ENCODE assay signal across 8 cellular contexts in the genomic region with DNA sequence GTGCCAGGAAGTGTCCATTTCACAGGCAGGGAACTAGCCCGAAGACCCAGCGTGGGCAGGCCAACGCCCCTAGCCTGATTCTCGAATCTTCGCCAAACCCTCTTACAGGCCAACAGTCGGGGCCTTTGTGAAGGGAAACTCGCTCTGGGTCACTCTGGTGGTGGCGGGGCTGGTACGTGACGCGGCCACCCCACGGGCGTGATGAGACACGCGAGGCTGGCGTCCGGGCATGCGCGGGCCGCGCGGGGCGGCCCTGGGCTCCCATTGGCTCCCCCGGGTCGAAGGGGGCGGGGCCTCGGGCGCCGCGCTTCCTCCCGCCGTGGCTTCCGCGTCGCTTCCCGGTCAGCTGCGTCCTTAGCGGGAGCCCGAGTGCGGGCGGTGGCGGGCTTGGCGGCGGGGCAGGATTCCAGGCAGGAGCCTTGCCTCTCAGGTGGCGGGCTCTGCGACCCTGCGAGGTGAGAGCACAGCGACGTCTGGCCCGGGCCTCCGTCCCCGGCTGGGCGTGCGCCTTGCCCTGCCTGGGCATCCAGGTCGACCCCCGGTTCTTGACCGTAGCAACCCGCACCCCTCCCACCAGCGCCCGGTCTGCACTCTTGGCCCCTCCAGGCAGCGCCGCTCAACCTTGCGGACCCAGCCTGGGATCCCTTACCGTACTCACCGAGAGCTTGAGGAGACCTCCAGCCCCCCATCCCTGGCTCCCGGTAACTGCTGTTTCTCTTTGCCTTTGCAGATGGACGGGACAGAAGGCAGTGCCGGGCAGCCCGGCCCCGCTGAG. TPM values are rescaled to one million over a fixed set of nuclear protein-coding genes. Genes with fewer than 3 reads are reported as not detected.
DNase-seq lines count a peak whose midpoint lies in the region; ATAC-seq and TF ChIP-seq lines count a peak whose summit lies in the region.

A gene with protein sequence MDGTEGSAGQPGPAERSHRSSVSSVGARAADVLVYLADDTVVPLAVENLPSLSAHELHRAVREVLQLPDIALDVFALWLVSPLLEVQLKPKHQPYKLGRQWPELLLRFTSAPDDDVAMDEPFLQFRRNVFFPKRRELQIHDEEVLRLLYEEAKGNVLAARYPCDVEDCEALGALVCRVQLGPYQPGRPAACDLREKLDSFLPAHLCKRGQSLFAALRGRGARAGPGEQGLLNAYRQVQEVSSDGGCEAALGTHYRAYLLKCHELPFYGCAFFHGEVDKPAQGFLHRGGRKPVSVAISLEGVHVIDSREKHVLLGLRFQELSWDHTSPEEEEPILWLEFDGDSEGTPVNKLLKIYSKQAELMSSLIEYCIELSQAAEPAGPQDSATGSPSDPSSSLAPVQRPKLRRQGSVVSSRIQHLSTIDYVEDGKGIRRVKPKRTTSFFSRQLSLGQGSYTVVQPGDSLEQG (plus strand): TSS at position 331 of the 775 bp plus-strand sequence. CDS start 400 bp downstream, at position 731.

- H3K36me3 ChIP-seq in Karpas-422 (ENCODE audit: insufficient read depth, low read length) (0 out of 2 replicates have a peak, but pooled peaks cover 3% of the 10 kb centered on the region), RWPE2 (ENCODE audit: low read depth) (peaks cover under 1% of the 10 kb centered on the region)

- no peaks in the 10 kb centered on the region for H3K9me3 ChIP-seq in Karpas-422 (ENCODE audit: low read length)
- H3K9me3 ChIP-seq in RWPE2 (ENCODE audit: severe bottlenecking): no peaks in the 10 kb centered on the region

- peaks cover 47% of the 10 kb centered on the region for H3K4me1 ChIP-seq in Karpas-422 (ENCODE audit: low read length)
- H3K4me1 ChIP-seq in RWPE2 (ENCODE audit: insufficient read depth, poor library complexity, severe bottlenecking): peaks cover 19% of the 10 kb centered on the region

- H4K20me1 ChIP-seq in Karpas-422 (ENCODE audit: insufficient read depth, low read depth, low read length): no peaks in the 10 kb centered on the region

- peaks cover 64% of the 10 kb centered on the region for H3K4me1 Mint-ChIP-seq in activated T-helper 2 cell treated with anti-CD3 and anti-CD28 coated beads, Interferon-gamma antibody, Interleukin-2, Interleukin-4, amounts not matched to agents 10 μg/mL and 5 μg/mL and 100 μg/mL, durations not matched to agents 14 hours and 24 hours and 36 hours (ENCODE audit: low read depth)
- H3K4me1 Mint-ChIP-seq in naive thymus-derived CD8-positive, alpha-beta T cell: peaks cover 42 to 84% (median 82%) of the 10 kb centered on the region in 4 donors
- peaks cover 87% of the 10 kb centered on the region for H3K4me1 Mint-ChIP-seq in stimulated activated memory B cell treated with anti-CD40 and anti-IgM and Interleukin-4, amounts not matched to agents 10 μg/mL and 1 μg/mL and 100 μg/mL, for 72 hours

- H3K4me3 ChIP-seq in Karpas-422 (ENCODE audit: low read length) (peak within 1 kb of the TSS; percentile 98), RWPE2 (ENCODE audit: severe bottlenecking) (peak within 1 kb of the TSS; percentile 59), fibroblast of mammary gland (ENCODE audit: control insufficient read depth, low read depth, low read length) (peak within 1 kb of the TSS; percentile 68)

- peak within 1 kb of the TSS; percentile 71 for H3K27ac ChIP-seq in Karpas-422 (ENCODE audit: low read length)
- H3K27ac ChIP-seq in RWPE2 (ENCODE audit: poor library complexity, severe bottlenecking): peak within 1 kb of the TSS; percentile 97

- H3K9me3 Mint-ChIP-seq in activated T-helper 2 cell treated with anti-CD3 and anti-CD28 coated beads, Interferon-gamma antibody, Interleukin-2, Interleukin-4, amounts not matched to agents 10 μg/mL and 5 μg/mL and 100 μg/mL, durations not matched to agents 14 hours and 24 hours and 36 hours: no peaks in the 10 kb centered on the region
- no peaks in the 10 kb centered on the region for H3K9me3 Mint-ChIP-seq in naive thymus-derived CD8-positive, alpha-beta T cell
- no peaks in the 10 kb centered on the region for H3K9me3 Mint-ChIP-seq in stimulated activated memory B cell treated with anti-CD40 and anti-IgM and Interleukin-4, amounts not matched to agents 10 μg/mL and 1 μg/mL and 100 μg/mL, for 72 hours

- peaks cover 30% of the 10 kb centered on the region for H3K79me2 ChIP-seq in Karpas-422 (ENCODE audit: low read length)

- peak within 1 kb of the TSS; percentile 100 for H3K4me2 ChIP-seq in Karpas-422 (ENCODE audit: low read depth, low read length, poor library complexity, severe bottlenecking)

- intact Hi-C loops in activated T-helper 2 cell treated with anti-CD3 and anti-CD28 coated beads, Interferon-gamma antibody, Interleukin-2, Interleukin-4, amounts not matched to agents 10 μg/mL and 5 μg/mL and 100 μg/mL, durations not matched to agents 14 hours and 24 hours and 36 hours (cut with micrococcal nuclease): no loop called here

- no peaks in the 10 kb centered on the region for H3K9me2 ChIP-seq in Karpas-422 (replicated peaks; ENCODE audit: insufficient read depth, low read length)

- TF ChIP-seq CTCF in RWPE2 (IDR thresholded peaks at IDR 0.05; ENCODE audit: poor library complexity, severe bottlenecking) (no peak), fibroblast of mammary gland (conservative IDR thresholded peaks at IDR 0.05; ENCODE audit: control insufficient read depth, insufficient read depth, low read depth, low read length) (no peak)

- DNase-seq in A172 (ENCODE audit: low spot score) (peak; percentile 63), Karpas-422 (peak; percentile 92), RWPE2 (ENCODE audit: low spot score) (peak; percentile 77), fibroblast of mammary gland (ENCODE audit: low read depth) (peak; percentile 69)
- DNase-seq in activated T-helper 2 cell treated with anti-CD3 and anti-CD28 coated beads, Interferon-gamma antibody, Interleukin-2, Interleukin-4, amounts not matched to agents 10 μg/mL and 5 μg/mL and 100 μg/mL, durations not matched to agents 14 hours and 24 hours and 36 hours (ENCODE audit: low spot score): peak; percentile 84
- DNase-seq in naive thymus-derived CD8-positive, alpha-beta T cell: peak; percentile 79 to 94 (median 88)

- H3K27me3 Mint-ChIP-seq in activated T-helper 2 cell treated with anti-CD3 and anti-CD28 coated beads, Interferon-gamma antibody, Interleukin-2, Interleukin-4, amounts not matched to agents 10 μg/mL and 5 μg/mL and 100 μg/mL, durations not matched to agents 14 hours and 24 hours and 36 hours (ENCODE audit: low read depth): no peaks in the 10 kb centered on the region
- H3K27me3 Mint-ChIP-seq in naive thymus-derived CD8-positive, alpha-beta T cell: no peaks in the 10 kb centered on the region
- no peaks in the 10 kb centered on the region for H3K27me3 Mint-ChIP-seq in stimulated activated memory B cell treated with anti-CD40 and anti-IgM and Interleukin-4, amounts not matched to agents 10 μg/mL and 1 μg/mL and 100 μg/mL, for 72 hours

- peak within 1 kb of the TSS; percentile 97 for H3K9ac ChIP-seq in Karpas-422 (ENCODE audit: low read length)

- POLR2A ChIA-PET in naive thymus-derived CD8-positive, alpha-beta T cell (lab: Charles Lee): interaction anchor here (0.6 to 17.5 kb wide), 12 partner anchors 8 to 186 kb away, joined by 3 to 396 read pairs (median 4); partner anchors contain the start of genes FAM89B, MALAT1 and NEAT1

- peak within 1 kb of the TSS; percentile 96 for H3K4me3 Mint-ChIP-seq in activated T-helper 2 cell treated with anti-CD3 and anti-CD28 coated beads, Interferon-gamma antibody, Interleukin-2, Interleukin-4, amounts not matched to agents 10 μg/mL and 5 μg/mL and 100 μg/mL, durations not matched to agents 14 hours and 24 hours and 36 hours (ENCODE audit: low read depth)
- H3K4me3 Mint-ChIP-seq in naive thymus-derived CD8-positive, alpha-beta T cell: peak within 1 kb of the TSS; percentile 85 to 98 (median 92)
- peak within 1 kb of the TSS; percentile 98 for H3K4me3 Mint-ChIP-seq in stimulated activated memory B cell treated with anti-CD40 and anti-IgM and Interleukin-4, amounts not matched to agents 10 μg/mL and 1 μg/mL and 100 μg/mL, for 72 hours

- H3K27me3 ChIP-seq in Karpas-422 (ENCODE audit: low read length): no peaks in the 10 kb centered on the region
- no peaks in the 10 kb centered on the region for H3K27me3 ChIP-seq in RWPE2 (ENCODE audit: insufficient read depth, poor library complexity, severe bottlenecking)

- ATAC-seq in GM18868 (IDR thresholded peaks at IDR 0.05; ENCODE audit: unreplicated experiment) (peak; percentile 39), RWPE2 (ENCODE audit: low read depth) (peak; percentile 31)
- peak; percentile 55 to 57 for ATAC-seq in naive thymus-derived CD8-positive, alpha-beta T cell
- ATAC-seq in stimulated activated memory B cell treated with anti-CD40 and anti-IgM and Interleukin-4, amounts not matched to agents 10 μg/mL and 1 μg/mL and 100 μg/mL, for 72 hours: peak; percentile 72

- H3K36me3 Mint-ChIP-seq in activated T-helper 2 cell treated with anti-CD3 and anti-CD28 coated beads, Interferon-gamma antibody, Interleukin-2, Interleukin-4, amounts not matched to agents 10 μg/mL and 5 μg/mL and 100 μg/mL, durations not matched to agents 14 hours and 24 hours and 36 hours (ENCODE audit: low read depth): peaks cover 11% of the 10 kb centered on the region
- peaks cover 0 to 4% (median 0%) of the 10 kb centered on the region in 3 donors for H3K36me3 Mint-ChIP-seq in naive thymus-derived CD8-positive, alpha-beta T cell
- peaks cover 18% of the 10 kb centered on the region for H3K36me3 Mint-ChIP-seq in stimulated activated memory B cell treated with anti-CD40 and anti-IgM and Interleukin-4, amounts not matched to agents 10 μg/mL and 1 μg/mL and 100 μg/mL, for 72 hours

- peak within 1 kb of the TSS; percentile 98 for H3K27ac Mint-ChIP-seq in activated T-helper 2 cell treated with anti-CD3 and anti-CD28 coated beads, Interferon-gamma antibody, Interleukin-2, Interleukin-4, amounts not matched to agents 10 μg/mL and 5 μg/mL and 100 μg/mL, durations not matched to agents 14 hours and 24 hours and 36 hours
- peak within 1 kb of the TSS; percentile 94 to 100 (median 99) for H3K27ac Mint-ChIP-seq in naive thymus-derived CD8-positive, alpha-beta T cell
- peak within 1 kb of the TSS; percentile 96 for H3K27ac Mint-ChIP-seq in stimulated activated memory B cell treated with anti-CD40 and anti-IgM and Interleukin-4, amounts not matched to agents 10 μg/mL and 1 μg/mL and 100 μg/mL, for 72 hours

- peak within 1 kb of the TSS; percentile 59; the same call in 1 of the 2 replicates for H2AFZ ChIP-seq in Karpas-422 (ENCODE audit: low read length)

RNA-seq across cellular contexts. Expression of the gene that starts here (rescaled TPM):
- total RNA-seq in A172 (2014; rRNA removed; shearing (Covaris generic)): 21.5 and 36.9 TPM in 2 replicates
- total RNA-seq in Karpas-422 (2014; rRNA removed; shearing (Covaris generic); ENCODE audit: low replicate concordance): 48.5 and 102 TPM in 2 replicates
- total RNA-seq in activated T-helper 2 cell treated with anti-CD3 and anti-CD28 coated beads, Interferon-gamma antibody, Interleukin-2, Interleukin-4, amounts not matched to agents 10 μg/mL and 5 μg/mL and 100 μg/mL, durations not matched to agents 14 hours and 24 hours and 36 hours: 39.7 and 39.8 TPM in 2 replicates
- total RNA-seq in naive thymus-derived CD8-positive, alpha-beta T cell: 10 to 100 TPM; 48.6 to 55.0 TPM
- 10 to 100 TPM; 34.5 to 42.6 (median 35.4) TPM for polyA plus RNA-seq in naive thymus-derived CD8-positive, alpha-beta T cell

Comparison
In these comparisons a context has a peak if more than half of its experiments do, and no peak if none do; other contexts are left out.
1. Peak in every context shown above with its lines: DNase-seq, ATAC-seq, H3K4me3 ChIP-seq and H3K27ac ChIP-seq.